In genomic region chr20:46328180-46328882, GRCh38 we compare ENCODE assay signal across 35 cellular contexts. TPM values are rescaled to one million over a fixed set of nuclear protein-coding genes. Genes with fewer than 3 reads are reported as not detected.
"Had no signal": no experiment of that assay in that cellular context is flagged by ENCODE, and none has a peak within 500 bp of the region (broad histone marks: within the 10 kb centered on the region; RNA-seq: fewer than 3 reads in every experiment).

No MANE protein-coding gene starts in this region.

- DNase-seq: activated CD4-positive, alpha-beta T cell treated with anti-CD3 and anti-CD28 coated beads, Interleukin-2, amount 10 ng/mL, durations not matched to agents 7 days and 5 days; activated CD4-positive, alpha-beta T cell treated with anti-CD3 and anti-CD28 coated beads, Interleukin-2, amount 50 U/mL, for 48 hours; activated CD8-positive, alpha-beta T cell treated with anti-CD3 and anti-CD28 coated beads, Interleukin-2, amount 10 ng/mL, durations not matched to agents 7 days and 5 days; activated gamma-delta T cell treated with Interleukin-2 at 50 U/mL for 16 hours; activated naive CD4-positive, alpha-beta T cell treated with anti-CD3 and anti-CD28 coated beads for 36 hours; activated T-cell treated with anti-CD3 and anti-CD28 coated beads, Interleukin-2, amount 50 U/mL, for 24 hours; adrenal gland; body of pancreas; NCI-H1092 treated with DMSO at 0.1 percent for 48 hours; NCI-H1417; NCI-H146; NCI-H187; NCI-H2029 treated with DMSO at 0.1 percent for 48 hours; NCI-H2107; NCI-H2171 treated with DMSO at 0.1 percent for 48 hours; NCI-H2227 treated with DMSO at 0.1 percent for 48 hours; NCI-H446; NCI-H510A treated with DMSO at 0.1 percent for 48 hours; NCI-H774; NK-92 treated with Interleukin-12 subunit alpha and Interleukin-12 subunit beta, amount 100 ng/mL, for 24 hours; PC-9; SIG-M5; SW 1271; T-helper 1 cell; T-helper 2 cell; T-helper 9 cell had no signal

- H3K9me3 ChIP-seq: adrenal gland, body of pancreas, breast epithelium had no signal

- H3K4me3 ChIP-seq: adrenal gland, body of pancreas, breast epithelium, PC-9 had no signal

- ATAC-seq: activated CD8-positive, alpha-beta T cell treated with anti-CD3 and anti-CD28 coated beads, Interleukin-2, amount 10 ng/mL, durations not matched to agents 7 days and 5 days; activated naive CD4-positive, alpha-beta T cell treated with anti-CD3 and anti-CD28 coated beads, Interleukin-2, amount 50 U/mL, for 72 hours; body of pancreas; Right ventricle myocardium inferior had no signal

- H2AFZ ChIP-seq: PC-9 had no signal

- H3K27ac ChIP-seq: adrenal gland, body of pancreas, breast epithelium, KMS-11, PC-9, VCaP had no signal

- H3K9ac ChIP-seq: KMS-11 had no signal

- H3K36me3 ChIP-seq: adrenal gland, breast epithelium had no signal

- H3K4me1 ChIP-seq: adrenal gland had no signal

- H3K4me2 ChIP-seq: KMS-11, PC-9 had no signal

RNA-seq across cellular contexts. Expression of gene CDH22, which starts 20.0 kb away (rescaled TPM):
- total RNA-seq: activated CD4-positive, alpha-beta T cell treated with anti-CD3 and anti-CD28 coated beads, Interleukin-2, amount 10 ng/mL, durations not matched to agents 7 days and 5 days; activated CD8-positive, alpha-beta T cell treated with anti-CD3 and anti-CD28 coated beads, Interleukin-2, amount 10 ng/mL, durations not matched to agents 7 days and 5 days; activated T-helper 2 cell treated with anti-CD3 and anti-CD28 coated beads, Interferon-gamma antibody, Interleukin-2, Interleukin-4, amounts not matched to agents 10 μg/mL and 5 μg/mL and 100 μg/mL, durations not matched to agents 14 hours and 24 hours and 36 hours; astrocyte; M059J; PC-9; SK-MEL-5 had no signal
